ENCODE assay signal across 10 cellular contexts in genomic region chr11:64691543-64691942, GRCh38. TPM values are rescaled to one million over a fixed set of nuclear protein-coding genes. Genes with fewer than 3 reads are reported as not detected.
"Had no signal": no experiment of that assay in that cellular context is flagged by ENCODE, and none has a peak within 500 bp of the region (broad histone marks: within the 10 kb centered on the region; RNA-seq: fewer than 3 reads in every experiment).

No MANE protein-coding gene starts in this region.

- H3K4me3 Mint-ChIP-seq: H9 had no signal

- H3K4me2 ChIP-seq: GM23338 had no signal

- ATAC-seq: GM23338, HepG2 had no signal

- FAIRE-seq: H1, H54, HepG2 had no signal

- H2AFZ ChIP-seq: GM23338 had no signal

- H3K27ac ChIP-seq: HL-60 had no signal

- H3K4me3 ChIP-seq: GM23338 had no signal

- H3K36me3 Mint-ChIP-seq: IgD-negative memory B cell had no signal

- H3K9me3 Mint-ChIP-seq: GM23338, H9, IgD-negative memory B cell had no signal

- DNase-seq: H9, HCEC 1CT, KG1 had no signal

RNA-seq across cellular contexts. Expression of gene NRXN2, which starts 31.5 kb away (rescaled TPM):
- total RNA-seq: HepG2 had no signal
- polyA plus RNA-seq: HepG2, IgD-negative memory B cell had no signal

RNA-seq across cellular contexts. Expression of gene RASGRP2, which starts 52.4 kb away (rescaled TPM):
- total RNA-seq: HepG2, HT1080 had no signal
